8 cellular contexts compared by ENCODE assay signal in the genomic region with DNA sequence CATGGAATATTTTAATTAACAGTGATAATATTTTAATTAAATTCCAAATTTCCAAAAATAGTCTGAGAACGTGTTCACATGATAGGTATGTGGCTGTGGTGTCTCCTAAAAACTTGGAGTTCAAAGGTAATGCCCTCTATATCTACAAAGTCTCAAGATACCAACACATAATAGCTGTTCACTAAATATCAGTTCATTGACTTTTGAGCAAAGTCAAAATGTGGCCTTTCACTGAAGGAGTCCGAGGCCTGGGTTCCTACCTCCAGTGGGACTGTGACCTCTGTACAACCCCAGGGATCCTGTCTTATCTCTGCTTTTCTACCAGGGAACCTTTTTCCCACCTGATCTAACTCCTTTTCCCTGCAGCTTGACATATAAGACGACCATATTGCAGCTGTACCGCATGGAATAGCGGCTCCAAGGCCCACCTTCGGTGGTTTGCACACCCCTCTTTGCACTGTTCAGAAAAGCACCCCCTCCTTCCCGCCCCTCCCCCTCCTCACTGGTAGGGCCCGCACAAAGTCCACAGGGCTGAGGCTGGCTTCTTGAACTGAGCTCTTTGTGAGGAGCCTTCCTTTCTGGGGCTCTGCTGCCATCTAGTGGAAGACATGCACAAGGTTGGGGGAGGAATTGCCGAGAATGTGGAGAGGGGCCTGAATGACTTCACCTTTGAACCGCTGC. TPM values are rescaled to one million over a fixed set of nuclear protein-coding genes. Genes with fewer than 3 reads are reported as not detected.
DNase-seq lines count a peak whose midpoint lies in the region; TF ChIP-seq lines count a peak whose summit lies in the region.

No MANE protein-coding gene starts in this region.

- H3K9ac ChIP-seq in Karpas-422 (ENCODE audit: low read length): no peak overlapping the region
- no peak overlapping the region for H3K9ac ChIP-seq in neuronal stem cell (ENCODE audit: low read depth, low read length, poor library complexity)

- DNase-seq in SIG-M5 treated with dmso at 0.1 percent for 504 hours (lab: John Stamatoyannopoulos, UW; ENCODE audit: unreplicated experiment): peak; percentile 80
- DNase-seq in SIG-M5 (lab: John Stamatoyannopoulos, UW): no peak
- DNase-seq in Karpas-422: peak; percentile 94
- peak; percentile 40 to 46 for DNase-seq in SHP77 (lab: John Stamatoyannopoulos, UW)
- peak; percentile 74 for DNase-seq in activated effector memory CD4-positive, alpha-beta T cell treated with Interleukin-2 at 50 U/mL for 16 hours
- DNase-seq in fibroblast of villous mesenchyme (ENCODE audit: low read depth): peak; percentile 87
- DNase-seq in neuronal stem cell (ENCODE audit: low spot score): peak; percentile 97
- peak in 41 of 49 donors; percentile 33 to 87 (median 71) for DNase-seq in substantia nigra (lab: John Stamatoyannopoulos, UW)

- H3K4me1 ChIP-seq in Karpas-422 (ENCODE audit: low read length) (peaks cover 18% of the 10 kb centered on the region), neuronal stem cell (ENCODE audit: control insufficient read depth in 2 of 2, insufficient read depth in 1 of 2, low read depth in 1 of 2, low read length in 2 of 2) (peaks cover 42 to 61% of the 10 kb centered on the region in 2 donors)

- H3K79me1 ChIP-seq in neuronal stem cell (ENCODE audit: low read depth, low read length): peaks cover 17% of the 10 kb centered on the region

- WGBS in neuronal stem cell (ENCODE audit: extremely low coverage in 2 of 2, insufficient read length in 2 of 2, insufficient replicate concordance in 1 of 2), 2 donors: no CpG with 5 or more reads among the region's 10 CpGs

- H3K18ac ChIP-seq in neuronal stem cell (ENCODE audit: low read length): no peak overlapping the region

- no peak overlapping the region for H3K4ac ChIP-seq in neuronal stem cell (ENCODE audit: low read length)

- H3K14ac ChIP-seq in neuronal stem cell (ENCODE audit: low read length): no peak overlapping the region

- H2AK5ac ChIP-seq in neuronal stem cell (ENCODE audit: low read depth, low read length): no peak overlapping the region

- H3K36me3 ChIP-seq in Karpas-422 (ENCODE audit: insufficient read depth, low read length): no peaks in the 10 kb centered on the region
- peaks cover 39 to 62% of the 10 kb centered on the region in 2 donors for H3K36me3 ChIP-seq in neuronal stem cell (replicated peaks in 1 of 2; ENCODE audit: control insufficient read depth in 2 of 2, insufficient read depth in 2 of 2, low read length in 2 of 2)

- H3K9me2 ChIP-seq in Karpas-422 (replicated peaks; ENCODE audit: insufficient read depth, low read length): no peaks in the 10 kb centered on the region

- H3K23ac ChIP-seq in neuronal stem cell (ENCODE audit: low read depth, low read length, poor library complexity): no peak overlapping the region

- H3K4me2 ChIP-seq in Karpas-422 (ENCODE audit: low read depth, low read length, poor library complexity, severe bottlenecking) (no peak overlapping the region), neuronal stem cell (ENCODE audit: insufficient read depth, low read length, poor library complexity, severe bottlenecking) (no peak overlapping the region)

- H2BK15ac ChIP-seq in neuronal stem cell (ENCODE audit: low read length): no peak overlapping the region

- H2AFZ ChIP-seq in Karpas-422 (ENCODE audit: low read length) (no peak overlapping the region), neuronal stem cell (ENCODE audit: low read length) (no peak overlapping the region)

- H3K79me2 ChIP-seq in Karpas-422 (ENCODE audit: low read length): no peaks in the 10 kb centered on the region

- H2BK12ac ChIP-seq in neuronal stem cell (ENCODE audit: low read length): no peak overlapping the region

- no peak overlapping the region for H3K4me3 ChIP-seq in Karpas-422 (ENCODE audit: low read length)
- no peak overlapping the region for H3K4me3 ChIP-seq in fibroblast of villous mesenchyme (ENCODE audit: low read depth, low read length)
- peak overlapping the region in 1 of 2 donors; percentile 82 for H3K4me3 ChIP-seq in neuronal stem cell (ENCODE audit: low read length in 2 of 2)

- TF ChIP-seq CTCF in fibroblast of villous mesenchyme (IDR thresholded peaks at IDR 0.05; ENCODE audit: insufficient read depth, low read depth, low read length): peak; percentile 93

- H3K27me3 ChIP-seq in Karpas-422 (ENCODE audit: low read length): no peaks in the 10 kb centered on the region
- H3K27me3 ChIP-seq in neuronal stem cell (ENCODE audit: control insufficient read depth in 3 of 3, insufficient read depth in 3 of 3, low read depth in 1 of 3, low read length in 3 of 3): no peaks in the 10 kb centered on the region

- H4K20me1 ChIP-seq in Karpas-422 (ENCODE audit: insufficient read depth, low read depth, low read length): no peaks in the 10 kb centered on the region

- H2BK120ac ChIP-seq in neuronal stem cell (ENCODE audit: low read depth, low read length): no peak overlapping the region

- no peak overlapping the region for H2BK5ac ChIP-seq in neuronal stem cell (ENCODE audit: low read length)

- H4K91ac ChIP-seq in neuronal stem cell (ENCODE audit: low read depth, low read length, poor library complexity): no peak overlapping the region

- H4K8ac ChIP-seq in neuronal stem cell (ENCODE audit: low read depth, low read length): no peak overlapping the region

- H3K27ac ChIP-seq in Karpas-422 (ENCODE audit: low read length): no peak overlapping the region
- no peak overlapping the region for H3K27ac ChIP-seq in neuronal stem cell (replicated peaks; ENCODE audit: low read length)
- H3K27ac ChIP-seq in substantia nigra (ENCODE audit: low read depth, low read length, poor library complexity, severe bottlenecking): no peak overlapping the region

- H3K9me3 ChIP-seq in Karpas-422 (ENCODE audit: low read length) (no peaks in the 10 kb centered on the region), neuronal stem cell (replicated peaks in 1 of 2; ENCODE audit: control insufficient read depth in 2 of 2, insufficient read depth in 1 of 2, low read depth in 1 of 2, low read length in 2 of 2) (no peaks in the 10 kb centered on the region)

RNA-seq across cellular contexts. Expression of a gene that starts 3.1 kb away (rescaled TPM):
- total RNA-seq in Karpas-422 (2014; rRNA removed; shearing (Covaris generic); ENCODE audit: low replicate concordance): 0.14 and 1.4 TPM in 2 replicates
- total RNA-seq in fibroblast of villous mesenchyme: 7.1 and 20.3 TPM in 2 replicates
- 82.7 TPM for polyA plus RNA-seq in neuronal stem cell (2013, experiment 1 of 2)
- polyA plus RNA-seq in neuronal stem cell (2013, experiment 2 of 2): 87.9 TPM

RNA-seq across cellular contexts. Expression of a gene that starts 44.3 kb away (rescaled TPM):
- 4.8 and 9.0 TPM in 2 replicates for total RNA-seq in Karpas-422 (2014; rRNA removed; shearing (Covaris generic); ENCODE audit: low replicate concordance)
- total RNA-seq in fibroblast of villous mesenchyme: 10.3 and 20.7 TPM in 2 replicates
- 10.6 TPM for polyA plus RNA-seq in neuronal stem cell (2013, experiment 1 of 2)
- 10.3 TPM for polyA plus RNA-seq in neuronal stem cell (2013, experiment 2 of 2)
